Comparison of ENCODE assay signal across 8 cellular contexts in the genomic region with DNA sequence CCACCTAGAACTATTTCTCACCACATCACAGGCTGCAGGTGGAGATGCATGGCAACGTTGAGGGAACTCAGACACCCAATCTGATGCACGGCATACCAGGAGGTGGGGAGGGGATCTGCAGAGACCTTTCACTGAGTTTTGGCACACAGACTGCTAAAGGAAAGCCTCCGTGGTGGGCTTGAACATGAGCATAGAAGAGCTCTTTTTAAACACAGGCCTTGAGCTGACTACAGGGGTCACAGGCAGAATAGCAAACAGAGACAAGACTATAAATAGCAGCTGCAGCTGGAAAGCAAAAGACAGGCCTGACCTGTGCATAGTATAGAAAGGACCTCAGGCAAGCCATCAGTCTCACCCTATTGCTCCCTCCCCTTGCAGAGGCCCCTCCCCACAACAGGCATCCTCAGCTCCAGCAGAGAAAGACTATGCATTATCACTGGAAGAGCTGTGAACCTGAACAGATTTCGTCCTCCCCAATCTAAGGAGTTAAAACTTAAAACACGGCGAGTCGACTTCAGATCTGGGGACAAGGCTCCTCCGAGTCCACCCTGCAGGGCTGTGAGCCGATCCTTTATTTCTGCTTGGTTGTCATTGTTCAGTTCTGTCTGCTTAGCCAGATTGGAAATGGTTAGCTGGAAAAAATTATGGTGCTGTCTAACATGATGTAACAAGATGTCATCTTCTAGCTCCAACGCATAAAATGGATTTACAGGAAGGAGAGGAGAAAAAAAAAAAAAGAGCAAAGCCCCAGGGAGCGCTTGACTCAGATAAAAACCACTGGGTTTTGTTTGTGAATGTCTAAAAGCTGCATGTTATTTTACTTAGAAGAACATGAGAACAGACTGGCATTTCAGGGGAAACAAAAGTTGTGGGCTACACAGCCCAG. TPM values are rescaled to one million over a fixed set of nuclear protein-coding genes. Genes with fewer than 3 reads are reported as not detected.
DNase-seq lines count a peak whose midpoint lies in the region; ATAC-seq and TF ChIP-seq lines count a peak whose summit lies in the region.

No MANE protein-coding gene starts in this region.

- H3K4me3 ChIP-seq in A673 (ENCODE audit: low read depth, low read length, poor library complexity, severe bottlenecking) = peak overlapping the region; percentile 13

- TF ChIP-seq CTCF in A673 (conservative IDR thresholded peaks at IDR 0.05; ENCODE audit: low read depth, low read length) = no peak

- peaks cover 27% of the 10 kb centered on the region for H3K4me1 ChIP-seq in A673 (ENCODE audit: insufficient read depth, low read length, poor library complexity, severe bottlenecking)

- POLR2A ChIA-PET in A673 (lab: Charles Lee; ENCODE audit: low non-redundant PET) = interaction anchor here (0.6 to 0.9 kb wide), 3 partner anchors 33 to 519 kb away, joined by 3 to 8 read pairs (median 5); no protein-coding TSS in a partner anchor

- H3K9me3 Mint-ChIP-seq in activated naive CD4-positive, alpha-beta T cell treated with anti-CD3 and anti-CD28 coated beads, Interleukin-2, amount 50 U/mL, for 72 hours = peaks cover 6% of the 10 kb centered on the region in 2 donors

- H3K36me3 ChIP-seq in A673 (ENCODE audit: insufficient read depth, low read length, poor library complexity, severe bottlenecking) = no peaks in the 10 kb centered on the region

- peak; percentile 74 for DNase-seq in A673 (ENCODE audit: low spot score)
- peak; percentile 51 for DNase-seq in NCI-H510A treated with DMSO at 0.1 percent for 48 hours (lab: John Stamatoyannopoulos, UW)
- peak in 1 of 2 donors; percentile 26 for DNase-seq in activated naive CD4-positive, alpha-beta T cell treated with anti-CD3 and anti-CD28 coated beads, Interleukin-2, amount 50 U/mL, for 72 hours (ENCODE audit: low spot score in 2 of 2)
- DNase-seq in iPS-NIHi11 (ENCODE audit: low spot score) = peak; percentile 39
- peak; percentile 3 for DNase-seq in stimulated activated naive CD4-positive, alpha-beta T cell treated with Interleukin-2 at 50 U/mL for 16 hours (lab: John Stamatoyannopoulos, UW)
- no peak for DNase-seq in germinal center (ENCODE audit: low spot score)

- peaks cover 0 to 2% of the 10 kb centered on the region in 2 donors for H3K36me3 Mint-ChIP-seq in activated naive CD4-positive, alpha-beta T cell treated with anti-CD3 and anti-CD28 coated beads, Interleukin-2, amount 50 U/mL, for 72 hours

- peak overlapping the region; percentile 89 to 96 for H3K27ac Mint-ChIP-seq in activated naive CD4-positive, alpha-beta T cell treated with anti-CD3 and anti-CD28 coated beads, Interleukin-2, amount 50 U/mL, for 72 hours

- CTCF ChIA-PET in A673 (lab: Charles Lee) = interaction anchor here (0.6 kb wide), 1 partner anchor 98 kb away, joined by 3 read pairs; no protein-coding TSS in a partner anchor

- no peaks in the 10 kb centered on the region for H3K9me3 ChIP-seq in A673 (ENCODE audit: low read depth, low read length, poor library complexity, severe bottlenecking)

- H3K27me3 ChIP-seq in A673 (replicated peaks; ENCODE audit: insufficient read depth, low read depth, low read length, poor library complexity) = no peaks in the 10 kb centered on the region

- BruUV-seq in A673 (replicated peaks; lab: Mats Ljungman, UMichigan) = TSS peak; percentile 79

- intact Hi-C loops in A673 (cut with micrococcal nuclease; ENCODE audit: unreplicated experiment) = no loop called here

- ATAC-seq in GM21423 (IDR thresholded peaks at IDR 0.05; ENCODE audit: unreplicated experiment) (peak; percentile 24), GM18858 (IDR thresholded peaks at IDR 0.05; ENCODE audit: unreplicated experiment) (no peak)
- ATAC-seq in activated naive CD4-positive, alpha-beta T cell treated with anti-CD3 and anti-CD28 coated beads, Interleukin-2, amount 50 U/mL, for 72 hours = peak; percentile 61 to 73

- H3K27ac ChIP-seq in A673 (ENCODE audit: low read depth, low read length, poor library complexity, severe bottlenecking) = peak overlapping the region; percentile 90

RNA-seq across cellular contexts. Expression of a gene that starts 25.3 kb away (rescaled TPM):
- total RNA-seq in A673 (2021) = 31.7 and 35.3 TPM in 2 replicates
- 10 to 100 TPM in 1 of 2 donors, 1 to 10 TPM in 1; 8.1 to 24.1 TPM for total RNA-seq in activated naive CD4-positive, alpha-beta T cell treated with anti-CD3 and anti-CD28 coated beads, Interleukin-2, amount 50 U/mL, for 72 hours
